16 cellular contexts compared by ENCODE assay signal in the genomic region with DNA sequence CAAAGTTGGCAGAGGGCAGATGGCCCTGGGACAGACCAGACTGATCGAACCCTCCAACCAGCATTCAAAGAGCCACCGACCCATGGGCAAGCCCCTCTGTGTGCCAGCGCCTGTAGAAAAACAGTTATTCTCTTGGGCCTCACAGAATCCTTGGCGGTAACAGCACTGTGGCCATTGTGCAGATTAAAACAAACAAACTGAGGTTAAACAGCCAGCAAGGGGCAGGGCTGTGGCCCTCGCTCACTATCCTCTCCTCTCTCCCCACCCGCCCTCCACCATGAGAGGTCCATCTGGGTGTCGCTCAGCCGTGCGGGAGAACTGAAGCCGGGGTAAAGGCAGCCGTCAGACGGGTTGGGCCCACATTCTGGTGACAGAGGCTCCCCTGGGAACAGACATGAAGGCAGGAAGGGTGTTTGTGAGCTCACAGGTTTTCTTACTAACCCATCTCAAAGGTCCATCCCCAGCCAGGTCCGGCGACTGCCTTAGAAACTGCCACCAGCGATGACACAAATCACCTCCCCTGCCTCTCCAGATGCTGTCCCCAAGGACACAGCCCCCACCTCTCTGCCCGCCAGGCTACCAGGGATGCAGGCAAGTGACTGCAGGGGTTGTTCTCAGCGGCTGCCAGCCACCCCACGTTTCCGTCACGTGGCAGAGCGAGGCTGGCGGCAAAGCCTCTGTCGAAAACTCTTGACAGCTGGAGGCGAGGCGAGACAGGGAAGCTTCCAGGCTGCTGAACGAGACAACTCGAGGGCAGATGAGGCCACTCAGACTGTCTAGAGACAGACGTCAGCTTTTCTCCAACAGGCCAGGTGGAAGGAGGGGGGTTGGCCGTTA.
A peak's percentile ranks its signal among the peaks of the same experiment; 100 is the strongest.
DNase-seq lines count a peak whose midpoint lies in the region; ATAC-seq and TF ChIP-seq lines count a peak whose summit lies in the region.
"Had no signal": no experiment of that assay in that cellular context is flagged by ENCODE, and none has a peak within 500 bp of the region (broad histone marks: within the 10 kb centered on the region; RNA-seq: fewer than 3 reads in every experiment).

No MANE protein-coding gene starts in this region.

- H3K27ac ChIP-seq in gastroesophageal sphincter (no peak overlapping the region), neural cell (ENCODE audit: low read length) (peak overlapping the region; percentile 20), ovary (no peak overlapping the region)
- H3K27ac ChIP-seq: VCaP had no signal

- TF ChIP-seq RAD21 in neural cell (conservative IDR thresholded peaks at IDR 0.05): no peak

- H3K27ac Mint-ChIP-seq in activated CD4-positive, alpha-beta T cell treated with anti-CD3 and anti-CD28 coated beads, Interleukin-2, amount 10 ng/mL, durations not matched to agents 7 days and 5 days: no peak overlapping the region
- no peak overlapping the region for H3K27ac Mint-ChIP-seq in activated T-helper 2 cell treated with anti-CD3 and anti-CD28 coated beads, Interferon-gamma antibody, Interleukin-2, Interleukin-4, amounts not matched to agents 10 μg/mL and 5 μg/mL and 100 μg/mL, durations not matched to agents 14 hours and 24 hours and 36 hours
- H3K27ac Mint-ChIP-seq: activated naive CD8-positive, alpha-beta T cell treated with anti-CD3 and anti-CD28 coated beads, Interleukin-2, amount 50 U/mL, for 24 hours; stimulated activated naive CD8-positive, alpha-beta T cell treated with anti-CD3 and anti-CD28 coated beads, Interleukin-15, amount 100 ng/mL, for 72 hours had no signal

- TF ChIP-seq EP300 in gastroesophageal sphincter (IDR thresholded peaks at IDR 0.05) (no peak), neural cell (conservative IDR thresholded peaks at IDR 0.05; ENCODE audit: poor library complexity, severe bottlenecking) (no peak), ovary (IDR thresholded peaks at IDR 0.05) (no peak)

- no peaks in the 10 kb centered on the region for H3K27me3 Mint-ChIP-seq in activated CD4-positive, alpha-beta T cell treated with anti-CD3 and anti-CD28 coated beads, Interleukin-2, amount 10 ng/mL, durations not matched to agents 7 days and 5 days
- H3K27me3 Mint-ChIP-seq in activated T-helper 2 cell treated with anti-CD3 and anti-CD28 coated beads, Interferon-gamma antibody, Interleukin-2, Interleukin-4, amounts not matched to agents 10 μg/mL and 5 μg/mL and 100 μg/mL, durations not matched to agents 14 hours and 24 hours and 36 hours (ENCODE audit: low read depth): no peaks in the 10 kb centered on the region
- H3K27me3 Mint-ChIP-seq: activated naive CD8-positive, alpha-beta T cell treated with anti-CD3 and anti-CD28 coated beads, Interleukin-2, amount 50 U/mL, for 24 hours; stimulated activated naive CD8-positive, alpha-beta T cell treated with anti-CD3 and anti-CD28 coated beads, Interleukin-15, amount 100 ng/mL, for 72 hours had no signal

- no peaks in the 10 kb centered on the region for H3F3A ChIP-seq in neural cell (ENCODE audit: insufficient read depth, low read length, poor library complexity, severe bottlenecking)

- DNase-seq in D341Med (ENCODE audit: low spot score) (peak; percentile 66), NCI-H1694 treated with DMSO at 0.1 percent for 48 hours (lab: John Stamatoyannopoulos, UW) (peak; percentile 60), T1000 (lab: John Stamatoyannopoulos, UW) (no peak), ovary (no peak)
- DNase-seq in activated CD4-positive, alpha-beta T cell treated with anti-CD3 and anti-CD28 coated beads, Interleukin-2, amount 10 ng/mL, durations not matched to agents 7 days and 5 days: no peak
- DNase-seq in activated T-helper 2 cell treated with anti-CD3 and anti-CD28 coated beads, Interferon-gamma antibody, Interleukin-2, Interleukin-4, amounts not matched to agents 10 μg/mL and 5 μg/mL and 100 μg/mL, durations not matched to agents 14 hours and 24 hours and 36 hours (ENCODE audit: low spot score): no peak
- DNase-seq: activated naive CD8-positive, alpha-beta T cell treated with anti-CD3 and anti-CD28 coated beads, Interleukin-2, amount 50 U/mL, for 24 hours; erythroblast; GDM1; HCEC 1CT; NCI-H774; SIG-M5; stimulated activated naive CD8-positive, alpha-beta T cell treated with anti-CD3 and anti-CD28 coated beads, Interleukin-15, amount 100 ng/mL, for 72 hours had no signal

- no peaks in the 10 kb centered on the region for H3K36me3 Mint-ChIP-seq in activated CD4-positive, alpha-beta T cell treated with anti-CD3 and anti-CD28 coated beads, Interleukin-2, amount 10 ng/mL, durations not matched to agents 7 days and 5 days (ENCODE audit: low read depth)
- no peaks in the 10 kb centered on the region for H3K36me3 Mint-ChIP-seq in activated T-helper 2 cell treated with anti-CD3 and anti-CD28 coated beads, Interferon-gamma antibody, Interleukin-2, Interleukin-4, amounts not matched to agents 10 μg/mL and 5 μg/mL and 100 μg/mL, durations not matched to agents 14 hours and 24 hours and 36 hours (ENCODE audit: low read depth)

- H2AFZ ChIP-seq in neural cell (ENCODE audit: low read depth, low read length): no peak overlapping the region

- 59 to 85% methylated on average over 9 to 17 of the region's 29 CpGs for WGBS in gastroesophageal sphincter (ENCODE audit: low coverage in 1 of 2), 2 donors
- WGBS in ovary, 3 donors: 84 to 86% (median 86%) methylated on average over 29 of the region's 29 CpGs

- H3K9me3 Mint-ChIP-seq in activated CD4-positive, alpha-beta T cell treated with anti-CD3 and anti-CD28 coated beads, Interleukin-2, amount 10 ng/mL, durations not matched to agents 7 days and 5 days: no peaks in the 10 kb centered on the region
- H3K9me3 Mint-ChIP-seq in activated T-helper 2 cell treated with anti-CD3 and anti-CD28 coated beads, Interferon-gamma antibody, Interleukin-2, Interleukin-4, amounts not matched to agents 10 μg/mL and 5 μg/mL and 100 μg/mL, durations not matched to agents 14 hours and 24 hours and 36 hours: no peaks in the 10 kb centered on the region
- H3K9me3 Mint-ChIP-seq: activated naive CD8-positive, alpha-beta T cell treated with anti-CD3 and anti-CD28 coated beads, Interleukin-2, amount 50 U/mL, for 24 hours; stimulated activated naive CD8-positive, alpha-beta T cell treated with anti-CD3 and anti-CD28 coated beads, Interleukin-15, amount 100 ng/mL, for 72 hours had no signal

- H3K4me3 ChIP-seq in gastroesophageal sphincter: no peak overlapping the region
- H3K4me3 ChIP-seq in neural cell (ENCODE audit: low read length): peak overlapping the region; percentile 16
- H3K4me3 ChIP-seq in ovary: no peak overlapping the region

- no peaks in the 10 kb centered on the region for H3K9me3 ChIP-seq in gastroesophageal sphincter
- no peaks in the 10 kb centered on the region for H3K9me3 ChIP-seq in neural cell (ENCODE audit: low read length)
- no peaks in the 10 kb centered on the region for H3K9me3 ChIP-seq in ovary

- no peak for TF ChIP-seq POLR2A in gastroesophageal sphincter (IDR thresholded peaks at IDR 0.05)
- no peak for TF ChIP-seq POLR2A in ovary (IDR thresholded peaks at IDR 0.05)

- H3K36me3 ChIP-seq in gastroesophageal sphincter: peaks cover 0 to 30% of the 10 kb centered on the region in 2 donors
- no peaks in the 10 kb centered on the region for H3K36me3 ChIP-seq in neural cell (ENCODE audit: insufficient read depth, low read length)
- H3K36me3 ChIP-seq in ovary: no peaks in the 10 kb centered on the region

- no peak for TF ChIP-seq CTCF in gastroesophageal sphincter (IDR thresholded peaks at IDR 0.05)
- TF ChIP-seq CTCF in neural cell (IDR thresholded peaks at IDR 0.05; ENCODE audit: poor library complexity, severe bottlenecking): no peak
- no peak for TF ChIP-seq CTCF in ovary (IDR thresholded peaks at IDR 0.05)

- intact Hi-C loops in ovary (cut with DNase I): no loop called here
- intact Hi-C loops in activated T-helper 2 cell treated with anti-CD3 and anti-CD28 coated beads, Interferon-gamma antibody, Interleukin-2, Interleukin-4, amounts not matched to agents 10 μg/mL and 5 μg/mL and 100 μg/mL, durations not matched to agents 14 hours and 24 hours and 36 hours (cut with micrococcal nuclease): no loop called here

- H4K20me1 ChIP-seq in neural cell (ENCODE audit: insufficient read depth): no peaks in the 10 kb centered on the region

- H3K4me1 Mint-ChIP-seq in activated CD4-positive, alpha-beta T cell treated with anti-CD3 and anti-CD28 coated beads, Interleukin-2, amount 10 ng/mL, durations not matched to agents 7 days and 5 days: no peaks in the 10 kb centered on the region
- no peaks in the 10 kb centered on the region for H3K4me1 Mint-ChIP-seq in activated T-helper 2 cell treated with anti-CD3 and anti-CD28 coated beads, Interferon-gamma antibody, Interleukin-2, Interleukin-4, amounts not matched to agents 10 μg/mL and 5 μg/mL and 100 μg/mL, durations not matched to agents 14 hours and 24 hours and 36 hours (ENCODE audit: low read depth)
- H3K4me1 Mint-ChIP-seq: activated naive CD8-positive, alpha-beta T cell treated with anti-CD3 and anti-CD28 coated beads, Interleukin-2, amount 50 U/mL, for 24 hours; stimulated activated naive CD8-positive, alpha-beta T cell treated with anti-CD3 and anti-CD28 coated beads, Interleukin-15, amount 100 ng/mL, for 72 hours had no signal

- POLR2A ChIA-PET in activated CD4-positive, alpha-beta T cell treated with anti-CD3 and anti-CD28 coated beads, Interleukin-2, amount 10 ng/mL, durations not matched to agents 7 days and 5 days (lab: Charles Lee): no interaction called here

- no peaks in the 10 kb centered on the region for H3K79me2 ChIP-seq in neural cell (replicated peaks; ENCODE audit: insufficient read depth, low read length)

- ATAC-seq in gastroesophageal sphincter: peak; percentile 81
- ATAC-seq: activated naive CD8-positive, alpha-beta T cell treated with anti-CD3 and anti-CD28 coated beads, Interleukin-2, amount 50 U/mL, for 24 hours; stimulated activated naive CD8-positive, alpha-beta T cell treated with anti-CD3 and anti-CD28 coated beads, Interleukin-15, amount 100 ng/mL, for 72 hours had no signal

- H3K4me1 ChIP-seq in gastroesophageal sphincter (peaks cover 0 to 14% (median 0%) of the 10 kb centered on the region in 3 donors), ovary (ENCODE audit: insufficient read depth) (no peaks in the 10 kb centered on the region)

- CTCF ChIA-PET in activated CD4-positive, alpha-beta T cell treated with anti-CD3 and anti-CD28 coated beads, Interleukin-2, amount 10 ng/mL, durations not matched to agents 7 days and 5 days (lab: Charles Lee): interaction anchor here (1.2 kb wide), 1 partner anchor 10 kb away, joined by 3 read pairs; no protein-coding TSS in a partner anchor

- no peak overlapping the region for H3K4me3 Mint-ChIP-seq in activated CD4-positive, alpha-beta T cell treated with anti-CD3 and anti-CD28 coated beads, Interleukin-2, amount 10 ng/mL, durations not matched to agents 7 days and 5 days
- H3K4me3 Mint-ChIP-seq in activated T-helper 2 cell treated with anti-CD3 and anti-CD28 coated beads, Interferon-gamma antibody, Interleukin-2, Interleukin-4, amounts not matched to agents 10 μg/mL and 5 μg/mL and 100 μg/mL, durations not matched to agents 14 hours and 24 hours and 36 hours (ENCODE audit: low read depth): no peak overlapping the region
- H3K4me3 Mint-ChIP-seq: activated naive CD8-positive, alpha-beta T cell treated with anti-CD3 and anti-CD28 coated beads, Interleukin-2, amount 50 U/mL, for 24 hours; stimulated activated naive CD8-positive, alpha-beta T cell treated with anti-CD3 and anti-CD28 coated beads, Interleukin-15, amount 100 ng/mL, for 72 hours had no signal

- no peaks in the 10 kb centered on the region for H3K9me2 ChIP-seq in neural cell (ENCODE audit: insufficient read depth, low read length)

- H3K27me3 ChIP-seq in gastroesophageal sphincter (no peaks in the 10 kb centered on the region), neural cell (ENCODE audit: insufficient read depth, low read depth, low read length) (no peaks in the 10 kb centered on the region), ovary (no peaks in the 10 kb centered on the region)

- H3K9ac ChIP-seq in neural cell (ENCODE audit: low read length): no peak overlapping the region

- no peak overlapping the region for H3K4me2 ChIP-seq in neural cell (ENCODE audit: low read length)

Comparison
In these comparisons a context has a peak if more than half of its experiments do, and no peak if none do; other contexts are left out.
1. DNase-seq: peak in D341Med (single experiment) and NCI-H1694 treated with DMSO at 0.1 percent for 48 hours (single experiment); none in T1000 (single experiment), ovary (0 of 5), activated CD4-positive, alpha-beta T cell treated with anti-CD3 and anti-CD28 coated beads, Interleukin-2, amount 10 ng/mL, durations not matched to agents 7 days and 5 days (single experiment) and activated T-helper 2 cell treated with anti-CD3 and anti-CD28 coated beads, Interferon-gamma antibody, Interleukin-2, Interleukin-4, amounts not matched to agents 10 μg/mL and 5 μg/mL and 100 μg/mL, durations not matched to agents 14 hours and 24 hours and 36 hours (single experiment).